Comparison of ENCODE assay signal across 8 cellular contexts in genomic region chr1:205639567-205639966, GRCh38.
"Had no signal": no experiment of that assay in that cellular context is flagged by ENCODE, and none has a peak within 500 bp of the region (broad histone marks: within the 10 kb centered on the region; RNA-seq: fewer than 3 reads in every experiment).

No MANE protein-coding gene starts in this region.

- H3K4me3 ChIP-seq: GM23248, HAP-1 had no signal

- H3K9me3 ChIP-seq: HAP-1 had no signal

- DNase-seq: GM23248, GOT3, H7, HFFc6, KBM-7 had no signal

- H3K9ac ChIP-seq: GM23248 had no signal

- ATAC-seq: HCT116 had no signal

- H3K27ac ChIP-seq: GM23248 had no signal

- H2AFZ ChIP-seq: GM23248 had no signal

- H3K36me3 ChIP-seq: HAP-1 had no signal

- H3K4me1 ChIP-seq: HAP-1 had no signal

- FAIRE-seq: HTR-8/SVneo had no signal
